Comparison of ENCODE assay signal across 28 cellular contexts in genomic region chr16:47852991-47853390, GRCh38.
"Had no signal": no experiment of that assay in that cellular context is flagged by ENCODE, and none has a peak within 500 bp of the region (broad histone marks: within the 10 kb centered on the region; RNA-seq: fewer than 3 reads in every experiment).

No MANE protein-coding gene starts in this region.

- H3K27me3 ChIP-seq: ovary, right lobe of liver, sigmoid colon, stomach, thyroid gland, tibial nerve, upper lobe of left lung, vagina had no signal

- H3K4me3 Mint-ChIP-seq: natural killer cell treated with Interleukin-12 subunit alpha and Interleukin-12 subunit beta and Interleukin-15 and Interleukin-18, amount 100 ng/mL, for 72 hours; nephron progenitor cell; neural crest cell; stimulated activated effector memory CD8-positive, alpha-beta T cell treated with anti-CD3 and anti-CD28 coated beads, Interleukin-12 subunit alpha, Interleukin-12 subunit beta, amount 100 ng/mL, for 72 hours; stimulated activated naive B cell treated with anti-CD40 and anti-IgM and Interleukin-4, amounts not matched to agents 10 μg/mL and 1 μg/mL and 100 μg/mL, for 72 hours; stimulated activated naive CD8-positive, alpha-beta T cell treated with anti-CD3 and anti-CD28 coated beads, Interleukin-15, Interleukin-2, amounts not matched to agents 100 ng/mL and 50 ng/mL, for 24 hours had no signal

- H3K9me3 ChIP-seq: psoas muscle, right lobe of liver, sigmoid colon, stomach, thoracic aorta, thyroid gland, tibial nerve, upper lobe of left lung, vagina had no signal

- H3K27me3 Mint-ChIP-seq: progenitor cell of endocrine pancreas; stimulated activated naive B cell treated with anti-CD40 and anti-IgM and Interleukin-4, amounts not matched to agents 10 μg/mL and 1 μg/mL and 100 μg/mL, for 72 hours; stimulated activated naive CD8-positive, alpha-beta T cell treated with anti-CD3 and anti-CD28 coated beads, Interleukin-15, Interleukin-2, amounts not matched to agents 100 ng/mL and 50 ng/mL, for 24 hours had no signal

- H3K36me3 ChIP-seq: ovary, right lobe of liver, sigmoid colon, stomach, thoracic aorta, thyroid gland, tibial nerve, upper lobe of left lung, vagina had no signal

- H3K4me1 ChIP-seq: parathyroid adenoma, psoas muscle, right lobe of liver, sigmoid colon, stomach, thyroid gland, tibial nerve, upper lobe of left lung had no signal

- H2AFZ ChIP-seq: parathyroid adenoma had no signal

- H3K79me2 ChIP-seq: parathyroid adenoma had no signal

- ATAC-seq: natural killer cell treated with Interleukin-12 subunit alpha and Interleukin-12 subunit beta and Interleukin-15 and Interleukin-18, amount 100 ng/mL, for 72 hours; psoas muscle; right cardiac atrium; right lobe of liver; stimulated activated effector memory CD8-positive, alpha-beta T cell treated with anti-CD3 and anti-CD28 coated beads, Interleukin-12 subunit alpha, Interleukin-12 subunit beta, amount 100 ng/mL, for 72 hours; stimulated activated naive B cell treated with anti-CD40 and anti-IgM and Interleukin-4, amounts not matched to agents 10 μg/mL and 1 μg/mL and 100 μg/mL, for 72 hours had no signal

- H3K4me3 ChIP-seq: ovary, psoas muscle, right lobe of liver, sigmoid colon, stomach, thoracic aorta, thyroid gland, tibial nerve, upper lobe of left lung, vagina had no signal

- H3K27ac ChIP-seq: ovary, parathyroid adenoma, psoas muscle, right lobe of liver, sigmoid colon, stomach, thoracic aorta, thyroid gland, tibial nerve, upper lobe of left lung, vagina had no signal

- H3K27ac Mint-ChIP-seq: natural killer cell treated with Interleukin-12 subunit alpha and Interleukin-12 subunit beta and Interleukin-15 and Interleukin-18, amount 100 ng/mL, for 72 hours; progenitor cell of endocrine pancreas; stimulated activated effector memory CD8-positive, alpha-beta T cell treated with anti-CD3 and anti-CD28 coated beads, Interleukin-12 subunit alpha, Interleukin-12 subunit beta, amount 100 ng/mL, for 72 hours; stimulated activated naive B cell treated with anti-CD40 and anti-IgM and Interleukin-4, amounts not matched to agents 10 μg/mL and 1 μg/mL and 100 μg/mL, for 72 hours; stimulated activated naive CD8-positive, alpha-beta T cell treated with anti-CD3 and anti-CD28 coated beads, Interleukin-15, Interleukin-2, amounts not matched to agents 100 ng/mL and 50 ng/mL, for 24 hours had no signal

- H3K36me3 Mint-ChIP-seq: natural killer cell treated with Interleukin-12 subunit alpha and Interleukin-12 subunit beta and Interleukin-15 and Interleukin-18, amount 100 ng/mL, for 72 hours; stimulated activated effector memory CD8-positive, alpha-beta T cell treated with anti-CD3 and anti-CD28 coated beads, Interleukin-12 subunit alpha, Interleukin-12 subunit beta, amount 100 ng/mL, for 72 hours; stimulated activated naive B cell treated with anti-CD40 and anti-IgM and Interleukin-4, amounts not matched to agents 10 μg/mL and 1 μg/mL and 100 μg/mL, for 72 hours had no signal

- DNase-seq: nephron progenitor cell; occipital lobe; ovary; posterior cingulate gyrus; psoas muscle; right cardiac atrium; right lobe of liver; sigmoid colon; small intestine; stimulated activated CD4-positive, alpha-beta T cell treated with anti-CD3 and anti-CD28 coated beads, Interleukin-15, amount 100 ng/mL, for 24 hours; stimulated activated CD4-positive, alpha-beta T cell treated with anti-CD3 and anti-CD28 coated beads, Interleukin-2, amount 100 ng/mL, for 24 hours; stimulated activated CD4-positive, alpha-beta T cell treated with anti-CD3 and anti-CD28 coated beads, Interleukin-2, amount 100 ng/mL, for 48 hours; stimulated activated CD4-positive, alpha-beta T cell treated with anti-CD3 and anti-CD28 coated beads, Interleukin-4, amount 100 ng/mL, for 24 hours; stimulated activated naive B cell treated with anti-CD40 and anti-IgM and Interleukin-4, amounts not matched to agents 10 μg/mL and 1 μg/mL and 100 μg/mL, for 72 hours; stimulated activated naive CD4-positive, alpha-beta T cell treated with Interleukin-2 at 50 U/mL for 16 hours; stomach; thyroid gland; trophoblast cell; upper lobe of left lung had no signal

- H3K4me1 Mint-ChIP-seq: stimulated activated naive B cell treated with anti-CD40 and anti-IgM and Interleukin-4, amounts not matched to agents 10 μg/mL and 1 μg/mL and 100 μg/mL, for 72 hours had no signal

- H3K9ac ChIP-seq: parathyroid adenoma had no signal
